10 cellular contexts compared by ENCODE assay signal in genomic region chr1:230085178-230085515, GRCh38. TPM values are rescaled to one million over a fixed set of nuclear protein-coding genes. Genes with fewer than 3 reads are reported as not detected.
A peak's percentile ranks its signal among the peaks of the same experiment; 100 is the strongest.
DNase-seq lines count a peak whose midpoint lies in the region; ATAC-seq, FAIRE-seq and TF ChIP-seq lines count a peak whose summit lies in the region.
"Had no signal": no experiment of that assay in that cellular context is flagged by ENCODE, and none has a peak within 500 bp of the region (broad histone marks: within the 10 kb centered on the region; RNA-seq: fewer than 3 reads in every experiment).

No MANE protein-coding gene starts in this region.

- H3K4me1 Mint-ChIP-seq in activated T-cell treated with anti-CD3 and anti-CD28 coated beads, Interleukin-2, amount 50 U/mL, for 24 hours (ENCODE audit: low read depth), result peaks cover 81% of the 10 kb centered on the region
- H3K4me1 Mint-ChIP-seq in activated naive CD8-positive, alpha-beta T cell (ENCODE audit: low read depth), result peaks cover 65% of the 10 kb centered on the region

- peaks cover 6% of the 10 kb centered on the region for H3K9me3 Mint-ChIP-seq in activated T-cell treated with anti-CD3 and anti-CD28 coated beads, Interleukin-2, amount 50 U/mL, for 24 hours
- peaks cover 4% of the 10 kb centered on the region for H3K9me3 Mint-ChIP-seq in activated naive CD8-positive, alpha-beta T cell (ENCODE audit: low read depth)

- DNase-seq in activated T-cell treated with anti-CD3 and anti-CD28 coated beads, Interleukin-2, amount 50 U/mL, for 24 hours, result no peak
- DNase-seq in activated T-cell treated with anti-CD3 and anti-CD28 coated beads, Interleukin-2, amount 50 U/mL, for 1 hour, result no peak
- no peak for DNase-seq in hepatocyte (ENCODE audit: low spot score)
- DNase-seq in thoracic aorta (ENCODE audit: low spot score), result no peak
- no peak for DNase-seq in H7
- no peak for DNase-seq in small intestine
- DNase-seq: NCI-H69, SHP77 treated with DMSO at 0.1 percent for 48 hours had no signal

- ATAC-seq in thoracic aorta (ENCODE audit: insufficient number of reproducible peaks, low FRiP score, low read depth), result no peak
- ATAC-seq in HG03097 (IDR thresholded peaks at IDR 0.05; ENCODE audit: low FRiP score, unreplicated experiment), result no peak

- H3K4me3 ChIP-seq in hepatocyte (no peak overlapping the region), thoracic aorta (peak overlapping the region; percentile 2), H7 (ENCODE audit: insufficient read depth, low read depth, low read length) (no peak overlapping the region), small intestine (ENCODE audit: low read depth in 1 of 2, low read length in 2 of 2) (no peak overlapping the region)

- peak overlapping the region; percentile 92 for H3K27ac Mint-ChIP-seq in activated T-cell treated with anti-CD3 and anti-CD28 coated beads, Interleukin-2, amount 50 U/mL, for 24 hours
- H3K27ac Mint-ChIP-seq in activated naive CD8-positive, alpha-beta T cell, result peak overlapping the region; percentile 94

- H3K4me2 ChIP-seq in hepatocyte, result no peak overlapping the region

- H3K36me3 Mint-ChIP-seq in activated T-cell treated with anti-CD3 and anti-CD28 coated beads, Interleukin-2, amount 50 U/mL, for 24 hours (ENCODE audit: low read depth), result peaks cover 59% of the 10 kb centered on the region
- H3K36me3 Mint-ChIP-seq in activated naive CD8-positive, alpha-beta T cell, result peaks cover 6% of the 10 kb centered on the region

- H3K79me2 ChIP-seq in hepatocyte, result peaks cover 93% of the 10 kb centered on the region

- H3K4me1 ChIP-seq in hepatocyte (ENCODE audit: insufficient read depth), result peaks cover 31% of the 10 kb centered on the region
- peaks cover 37 to 79% of the 10 kb centered on the region in 2 donors for H3K4me1 ChIP-seq in thoracic aorta (ENCODE audit: control insufficient read depth in 1 of 2, low read depth in 2 of 2)
- H3K4me1 ChIP-seq in small intestine (ENCODE audit: control insufficient read depth in 2 of 2, insufficient read depth in 1 of 2, low read depth in 1 of 2, low read length in 1 of 2), result no peaks in the 10 kb centered on the region

- H2AFZ ChIP-seq in hepatocyte, result no peak overlapping the region

- H3K9me3 ChIP-seq in hepatocyte (ENCODE audit: low read depth) (no peaks in the 10 kb centered on the region), thoracic aorta (no peaks in the 10 kb centered on the region), small intestine (ENCODE audit: control insufficient read depth, low read depth) (peaks cover 2% of the 10 kb centered on the region)

- H3K4me3 Mint-ChIP-seq in activated T-cell treated with anti-CD3 and anti-CD28 coated beads, Interleukin-2, amount 50 U/mL, for 24 hours, result peak overlapping the region; percentile 50
- H3K4me3 Mint-ChIP-seq in activated naive CD8-positive, alpha-beta T cell, result no peak overlapping the region

- H3K27ac ChIP-seq in hepatocyte (peak overlapping the region; percentile 73), thoracic aorta (peak overlapping the region; percentile 94 to 97), small intestine (ENCODE audit: low read depth in 1 of 2, low read length in 1 of 2) (no peak overlapping the region)

- peaks cover 37% of the 10 kb centered on the region for H4K20me1 ChIP-seq in hepatocyte (ENCODE audit: insufficient read depth, poor library complexity, severe bottlenecking)

- TF ChIP-seq CTCF in hepatocyte (IDR thresholded peaks at IDR 0.05; ENCODE audit: poor library complexity) (no peak), thoracic aorta (IDR thresholded peaks at IDR 0.05) (no peak)

- H3K36me3 ChIP-seq in hepatocyte (replicated peaks; ENCODE audit: insufficient read depth, low read depth) (no peaks in the 10 kb centered on the region), thoracic aorta (no peaks in the 10 kb centered on the region), H7 (replicated peaks; ENCODE audit: control insufficient read depth, insufficient read depth, low read length) (no peaks in the 10 kb centered on the region), small intestine (ENCODE audit: control insufficient read depth in 2 of 2, insufficient read depth in 2 of 2, low read length in 2 of 2) (no peaks in the 10 kb centered on the region)

- no peaks in the 10 kb centered on the region for H3K27me3 Mint-ChIP-seq in activated T-cell treated with anti-CD3 and anti-CD28 coated beads, Interleukin-2, amount 50 U/mL, for 24 hours
- no peaks in the 10 kb centered on the region for H3K27me3 Mint-ChIP-seq in activated naive CD8-positive, alpha-beta T cell

- H3K9me2 ChIP-seq in hepatocyte (replicated peaks; ENCODE audit: insufficient read depth), result no peaks in the 10 kb centered on the region

- H3K27me3 ChIP-seq in hepatocyte (no peaks in the 10 kb centered on the region), thoracic aorta (replicated peaks; ENCODE audit: insufficient read depth) (no peaks in the 10 kb centered on the region), H7 (ENCODE audit: control insufficient read depth, insufficient read depth, low read length) (no peaks in the 10 kb centered on the region), small intestine (ENCODE audit: control insufficient read depth in 2 of 2, insufficient read depth in 2 of 2, low read length in 2 of 2) (no peaks in the 10 kb centered on the region)

- FAIRE-seq in small intestine (lab: Jason Lieb, UNC), result no peak

- 75% methylated on average over 5 of the region's 5 CpGs for WGBS in hepatocyte (ENCODE audit: low lambda C conversion rate, missing lambda C conversion rate)
- WGBS in small intestine, 3 donors, result 87 to 90% (median 88%) methylated on average over 5 of the region's 5 CpGs

RNA-seq across cellular contexts. Expression of gene GALNT2, which starts 18.1 kb away (rescaled TPM):
- 77.9 and 96.7 TPM in 2 replicates for total RNA-seq in hepatocyte
- polyA plus RNA-seq in hepatocyte, result 131 and 143 TPM in 2 replicates
- total RNA-seq in thoracic aorta, result 100 to 1,000 TPM; 113 to 148 TPM
- 99.1 and 105 TPM in 2 replicates for total RNA-seq in H7 (2014; rRNA removed; shearing (Covaris generic))
- 10 to 100 TPM; 10.8 to 33.9 (median 12.7) TPM for polyA plus RNA-seq in small intestine

Comparison
In these comparisons a context has a peak if more than half of its experiments do, and no peak if none do; other contexts are left out.
1. H3K27ac ChIP-seq: peak in hepatocyte (single experiment) and thoracic aorta (2 of 2); none in small intestine (0 of 2).